ENCODE assay signal across 1 cellular context in genomic region chr3:72447059-72447946, GRCh38.
TF ChIP-seq lines count a peak whose summit lies in the region.

No MANE protein-coding gene starts in this region.

TF ChIP-seq in HepG2, 621 proteins besides CTCF, POLR2A, EP300 and RAD21 (continued from another document and continues in another):
- TF ChIP-seq, protein P1, sequence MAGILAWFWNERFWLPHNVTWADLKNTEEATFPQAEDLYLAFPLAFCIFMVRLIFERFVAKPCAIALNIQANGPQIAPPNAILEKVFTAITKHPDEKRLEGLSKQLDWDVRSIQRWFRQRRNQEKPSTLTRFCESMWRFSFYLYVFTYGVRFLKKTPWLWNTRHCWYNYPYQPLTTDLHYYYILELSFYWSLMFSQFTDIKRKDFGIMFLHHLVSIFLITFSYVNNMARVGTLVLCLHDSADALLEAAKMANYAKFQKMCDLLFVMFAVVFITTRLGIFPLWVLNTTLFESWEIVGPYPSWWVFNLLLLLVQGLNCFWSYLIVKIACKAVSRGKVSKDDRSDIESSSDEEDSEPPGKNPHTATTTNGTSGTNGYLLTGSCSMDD (CRISPR knock-in tag; IDR thresholded peaks at IDR 0.05), result peak; percentile 68; the same call in 1 of the 2 replicates
- TF ChIP-seq REL (CRISPR knock-in tag; conservative IDR thresholded peaks at IDR 0.05), result no peak
- TF ChIP-seq NR3C1 (CRISPR knock-in tag; IDR thresholded peaks at IDR 0.05), result no peak
- no peak for TF ChIP-seq ZNF614 (CRISPR knock-in tag; IDR thresholded peaks at IDR 0.05; ENCODE audit: borderline replicate concordance)
- TF ChIP-seq SMAD9 (CRISPR knock-in tag; IDR thresholded peaks at IDR 0.05), result no peak
- TF ChIP-seq, protein P2, sequence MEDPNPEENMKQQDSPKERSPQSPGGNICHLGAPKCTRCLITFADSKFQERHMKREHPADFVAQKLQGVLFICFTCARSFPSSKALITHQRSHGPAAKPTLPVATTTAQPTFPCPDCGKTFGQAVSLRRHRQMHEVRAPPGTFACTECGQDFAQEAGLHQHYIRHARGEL (CRISPR knock-in tag; IDR thresholded peaks at IDR 0.05), result no peak
- TF ChIP-seq ZFY (CRISPR knock-in tag; IDR thresholded peaks at IDR 0.05), result peak; percentile 71
- no peak for TF ChIP-seq TFDP2 (CRISPR knock-in tag; IDR thresholded peaks at IDR 0.05)
- no peak for TF ChIP-seq NFE2L1 (CRISPR knock-in tag; IDR thresholded peaks at IDR 0.05; ENCODE audit: borderline replicate concordance)
- peak; percentile 93 for TF ChIP-seq TMF1 (CRISPR knock-in tag; IDR thresholded peaks at IDR 0.05; ENCODE audit: low read depth)
- no peak for TF ChIP-seq SETDB1 (CRISPR knock-in tag; IDR thresholded peaks at IDR 0.05; ENCODE audit: borderline replicate concordance)
- no peak for TF ChIP-seq AHR (CRISPR knock-in tag; IDR thresholded peaks at IDR 0.05)
- no peak for TF ChIP-seq ZNF143 (CRISPR knock-in tag; IDR thresholded peaks at IDR 0.05)
- no peak for TF ChIP-seq SOX5 (CRISPR knock-in tag; IDR thresholded peaks at IDR 0.05; ENCODE audit: borderline replicate concordance)
- no peak for TF ChIP-seq ZSCAN9 (CRISPR knock-in tag; IDR thresholded peaks at IDR 0.05; ENCODE audit: borderline replicate concordance)
- TF ChIP-seq, protein P3, sequence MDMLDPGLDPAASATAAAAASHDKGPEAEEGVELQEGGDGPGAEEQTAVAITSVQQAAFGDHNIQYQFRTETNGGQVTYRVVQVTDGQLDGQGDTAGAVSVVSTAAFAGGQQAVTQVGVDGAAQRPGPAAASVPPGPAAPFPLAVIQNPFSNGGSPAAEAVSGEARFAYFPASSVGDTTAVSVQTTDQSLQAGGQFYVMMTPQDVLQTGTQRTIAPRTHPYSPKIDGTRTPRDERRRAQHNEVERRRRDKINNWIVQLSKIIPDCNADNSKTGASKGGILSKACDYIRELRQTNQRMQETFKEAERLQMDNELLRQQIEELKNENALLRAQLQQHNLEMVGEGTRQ (IDR thresholded peaks at IDR 0.05; ENCODE audit: low read depth, low read length), result no peak
- TF ChIP-seq, protein P3 (CRISPR knock-in tag; IDR thresholded peaks at IDR 0.05; ENCODE audit: borderline replicate concordance), result no peak
- TF ChIP-seq BATF2 (CRISPR knock-in tag; IDR thresholded peaks at IDR 0.05), result no peak
- TF ChIP-seq ZSCAN20 (CRISPR knock-in tag; IDR thresholded peaks at IDR 0.05; ENCODE audit: borderline replicate concordance), result peak; percentile 86; the same call in 1 of the 2 replicates
- TF ChIP-seq HCFC1 (IDR thresholded peaks at IDR 0.05; ENCODE audit: low read depth, low read length), result no peak
- no peak for TF ChIP-seq ZNF891 (CRISPR knock-in tag; IDR thresholded peaks at IDR 0.05)
- no peak for TF ChIP-seq ZFP41 (CRISPR knock-in tag; IDR thresholded peaks at IDR 0.05; ENCODE audit: borderline replicate concordance)
- TF ChIP-seq, protein P4, sequence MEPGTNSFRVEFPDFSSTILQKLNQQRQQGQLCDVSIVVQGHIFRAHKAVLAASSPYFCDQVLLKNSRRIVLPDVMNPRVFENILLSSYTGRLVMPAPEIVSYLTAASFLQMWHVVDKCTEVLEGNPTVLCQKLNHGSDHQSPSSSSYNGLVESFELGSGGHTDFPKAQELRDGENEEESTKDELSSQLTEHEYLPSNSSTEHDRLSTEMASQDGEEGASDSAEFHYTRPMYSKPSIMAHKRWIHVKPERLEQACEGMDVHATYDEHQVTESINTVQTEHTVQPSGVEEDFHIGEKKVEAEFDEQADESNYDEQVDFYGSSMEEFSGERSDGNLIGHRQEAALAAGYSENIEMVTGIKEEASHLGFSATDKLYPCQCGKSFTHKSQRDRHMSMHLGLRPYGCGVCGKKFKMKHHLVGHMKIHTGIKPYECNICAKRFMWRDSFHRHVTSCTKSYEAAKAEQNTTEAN (CRISPR knock-in tag; conservative IDR thresholded peaks at IDR 0.05), result peak; percentile 91
- no peak for TF ChIP-seq FOXO1 (CRISPR knock-in tag; IDR thresholded peaks at IDR 0.05)
- TF ChIP-seq MBD4 (IDR thresholded peaks at IDR 0.05; ENCODE audit: borderline replicate concordance, low read length), result no peak
- no peak for TF ChIP-seq NR2F1 (CRISPR knock-in tag; IDR thresholded peaks at IDR 0.05)
- TF ChIP-seq REXO4 (CRISPR knock-in tag; IDR thresholded peaks at IDR 0.05; ENCODE audit: borderline replicate concordance), result no peak
- no peak for TF ChIP-seq MED8 (CRISPR knock-in tag; IDR thresholded peaks at IDR 0.05; ENCODE audit: insufficient replicate concordance)
- peak; percentile 34; the same call in 1 of the 2 replicates for TF ChIP-seq CREB1 (IDR thresholded peaks at IDR 0.05)
- TF ChIP-seq CREB1 (CRISPR knock-in tag; IDR thresholded peaks at IDR 0.05), result no peak
- TF ChIP-seq, protein P5, sequence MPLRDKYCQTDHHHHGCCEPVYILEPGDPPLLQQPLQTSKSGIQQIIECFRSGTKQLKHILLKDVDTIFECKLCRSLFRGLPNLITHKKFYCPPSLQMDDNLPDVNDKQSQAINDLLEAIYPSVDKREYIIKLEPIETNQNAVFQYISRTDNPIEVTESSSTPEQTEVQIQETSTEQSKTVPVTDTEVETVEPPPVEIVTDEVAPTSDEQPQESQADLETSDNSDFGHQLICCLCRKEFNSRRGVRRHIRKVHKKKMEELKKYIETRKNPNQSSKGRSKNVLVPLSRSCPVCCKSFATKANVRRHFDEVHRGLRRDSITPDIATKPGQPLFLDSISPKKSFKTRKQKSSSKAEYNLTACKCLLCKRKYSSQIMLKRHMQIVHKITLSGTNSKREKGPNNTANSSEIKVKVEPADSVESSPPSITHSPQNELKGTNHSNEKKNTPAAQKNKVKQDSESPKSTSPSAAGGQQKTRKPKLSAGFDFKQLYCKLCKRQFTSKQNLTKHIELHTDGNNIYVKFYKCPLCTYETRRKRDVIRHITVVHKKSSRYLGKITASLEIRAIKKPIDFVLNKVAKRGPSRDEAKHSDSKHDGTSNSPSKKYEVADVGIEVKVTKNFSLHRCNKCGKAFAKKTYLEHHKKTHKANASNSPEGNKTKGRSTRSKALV (CRISPR knock-in tag; IDR thresholded peaks at IDR 0.05), result no peak
- TF ChIP-seq ZKSCAN8 (CRISPR knock-in tag; IDR thresholded peaks at IDR 0.05; ENCODE audit: borderline replicate concordance), result no peak
- TF ChIP-seq, protein P6, sequence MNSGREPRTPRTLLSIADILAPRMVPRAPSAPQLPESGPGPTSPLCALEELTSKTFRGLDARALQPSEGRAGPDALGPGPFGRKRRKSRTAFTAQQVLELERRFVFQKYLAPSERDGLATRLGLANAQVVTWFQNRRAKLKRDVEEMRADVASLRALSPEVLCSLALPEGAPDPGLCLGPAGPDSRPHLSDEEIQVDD (CRISPR knock-in tag; IDR thresholded peaks at IDR 0.05; ENCODE audit: borderline replicate concordance), result no peak; the same call in 1 of the 2 replicates
- TF ChIP-seq MTA1 (CRISPR knock-in tag; IDR thresholded peaks at IDR 0.05; ENCODE audit: borderline replicate concordance), result no peak
- no peak for TF ChIP-seq ZBTB34 (CRISPR knock-in tag; IDR thresholded peaks at IDR 0.05)
- no peak for TF ChIP-seq DBP (CRISPR knock-in tag; IDR thresholded peaks at IDR 0.05; ENCODE audit: not compliant biosample characterization)
- no peak for TF ChIP-seq HNRNPK (IDR thresholded peaks at IDR 0.05; ENCODE audit: low read depth, low read length, poor library complexity, severe bottlenecking)
- no peak for TF ChIP-seq HNRNPH1 (optimal IDR thresholded peaks at IDR 0.05; ENCODE audit: low read depth, low read length)
- peak; percentile 77 for TF ChIP-seq SALL1 (CRISPR knock-in tag; IDR thresholded peaks at IDR 0.05)
- TF ChIP-seq TBL1XR1 (IDR thresholded peaks at IDR 0.05; ENCODE audit: borderline replicate concordance, low read length, partially characterized antibody), result no peak
- TF ChIP-seq ZNF24 (IDR thresholded peaks at IDR 0.05), result no peak
- TF ChIP-seq GTF3A (CRISPR knock-in tag; conservative IDR thresholded peaks at IDR 0.05), result no peak
- TF ChIP-seq, protein P7, sequence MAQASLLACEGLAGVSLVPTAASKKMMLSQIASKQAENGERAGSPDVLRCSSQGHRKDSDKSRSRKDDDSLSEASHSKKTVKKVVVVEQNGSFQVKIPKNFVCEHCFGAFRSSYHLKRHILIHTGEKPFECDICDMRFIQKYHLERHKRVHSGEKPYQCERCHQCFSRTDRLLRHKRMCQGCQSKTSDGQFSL (CRISPR knock-in tag; IDR thresholded peaks at IDR 0.05), result no peak
- no peak for TF ChIP-seq KAT8 (CRISPR knock-in tag; IDR thresholded peaks at IDR 0.05)
- TF ChIP-seq CHD4 (IDR thresholded peaks at IDR 0.05; ENCODE audit: borderline replicate concordance, low read length), result no peak
- TF ChIP-seq TAF1 (CRISPR knock-in tag; IDR thresholded peaks at IDR 0.05), result no peak; the same call in 1 of the 2 replicates
- TF ChIP-seq, protein P8, sequence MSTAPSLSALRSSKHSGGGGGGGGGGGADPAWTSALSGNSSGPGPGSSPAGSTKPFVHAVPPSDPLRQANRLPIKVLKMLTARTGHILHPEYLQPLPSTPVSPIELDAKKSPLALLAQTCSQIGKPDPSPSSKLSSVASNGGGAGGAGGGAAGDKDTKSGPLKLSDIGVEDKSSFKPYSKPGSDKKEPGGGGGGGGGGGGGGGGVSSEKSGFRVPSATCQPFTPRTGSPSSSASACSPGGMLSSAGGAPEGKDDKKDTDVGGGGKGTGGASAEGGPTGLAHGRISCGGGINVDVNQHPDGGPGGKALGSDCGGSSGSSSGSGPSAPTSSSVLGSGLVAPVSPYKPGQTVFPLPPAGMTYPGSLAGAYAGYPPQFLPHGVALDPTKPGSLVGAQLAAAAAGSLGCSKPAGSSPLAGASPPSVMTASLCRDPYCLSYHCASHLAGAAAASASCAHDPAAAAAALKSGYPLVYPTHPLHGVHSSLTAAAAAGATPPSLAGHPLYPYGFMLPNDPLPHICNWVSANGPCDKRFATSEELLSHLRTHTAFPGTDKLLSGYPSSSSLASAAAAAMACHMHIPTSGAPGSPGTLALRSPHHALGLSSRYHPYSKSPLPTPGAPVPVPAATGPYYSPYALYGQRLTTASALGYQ (CRISPR knock-in tag; IDR thresholded peaks at IDR 0.05), result 0 out of 2 replicates have a peak, but pooled peaks have one; percentile 29
- TF ChIP-seq ZBTB7A (CRISPR knock-in tag; IDR thresholded peaks at IDR 0.05), result no peak
- TF ChIP-seq, protein P9, sequence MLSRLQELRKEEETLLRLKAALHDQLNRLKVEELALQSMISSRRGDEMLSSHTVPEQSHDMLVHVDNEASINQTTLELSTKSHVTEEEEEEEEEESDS (CRISPR knock-in tag; IDR thresholded peaks at IDR 0.05; ENCODE audit: borderline replicate concordance), result no peak
- no peak for TF ChIP-seq MZF1 (CRISPR knock-in tag; IDR thresholded peaks at IDR 0.05; ENCODE audit: borderline replicate concordance)
- TF ChIP-seq ZNF615 (CRISPR knock-in tag; IDR thresholded peaks at IDR 0.05; ENCODE audit: borderline replicate concordance), result no peak
- peak; percentile 2; the same call in 1 of the 2 replicates for TF ChIP-seq ZBTB8A (CRISPR knock-in tag; IDR thresholded peaks at IDR 0.05; ENCODE audit: borderline replicate concordance, low read depth)
- TF ChIP-seq, protein P10, sequence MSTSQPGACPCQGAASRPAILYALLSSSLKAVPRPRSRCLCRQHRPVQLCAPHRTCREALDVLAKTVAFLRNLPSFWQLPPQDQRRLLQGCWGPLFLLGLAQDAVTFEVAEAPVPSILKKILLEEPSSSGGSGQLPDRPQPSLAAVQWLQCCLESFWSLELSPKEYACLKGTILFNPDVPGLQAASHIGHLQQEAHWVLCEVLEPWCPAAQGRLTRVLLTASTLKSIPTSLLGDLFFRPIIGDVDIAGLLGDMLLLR (CRISPR knock-in tag; IDR thresholded peaks at IDR 0.05), result no peak; the same call in 1 of the 2 replicates
- no peak for TF ChIP-seq ZNF577 (CRISPR knock-in tag; IDR thresholded peaks at IDR 0.05; ENCODE audit: borderline replicate concordance, low read depth)
